In the genomic region with DNA sequence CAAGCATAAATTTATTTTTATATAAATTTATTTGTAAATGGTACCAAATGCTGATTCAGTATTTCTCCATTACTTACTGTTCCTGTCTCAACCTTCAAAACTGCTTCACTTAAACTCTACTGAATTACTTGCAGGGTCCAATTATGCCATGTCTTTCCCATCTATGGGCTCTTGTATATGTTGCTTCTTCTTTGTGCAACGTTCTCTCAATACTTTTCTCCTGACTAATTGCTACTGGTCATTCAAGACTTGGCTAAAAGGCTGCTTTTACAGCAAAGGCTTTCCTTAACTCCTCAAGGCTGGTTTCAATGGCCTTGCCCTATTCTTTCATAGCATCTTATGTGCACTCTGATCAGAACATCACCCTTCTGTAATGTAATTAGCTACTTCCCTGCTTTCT, we compare ENCODE assay signal across 22 cellular contexts.
DNase-seq lines count a peak whose midpoint lies in the region; ATAC-seq, FAIRE-seq and TF ChIP-seq lines count a peak whose summit lies in the region.
"Had no signal": no experiment of that assay in that cellular context is flagged by ENCODE, and none has a peak within 500 bp of the region (broad histone marks: within the 10 kb centered on the region; RNA-seq: fewer than 3 reads in every experiment).

No MANE protein-coding gene starts in this region.

- H3K4me2 ChIP-seq in IMR-90 (ENCODE audit: low read depth, low read length) (no peak overlapping the region), GM23338 (no peak overlapping the region)
- H3K4me2 ChIP-seq: BLaER1 treated with 17β-estradiol and CSF1 and Interleukin-3, amounts not matched to agents 10 nM and 100 nM had no signal

- H4K91ac ChIP-seq in IMR-90 (ENCODE audit: insufficient read depth, low read depth, low read length), result no peak overlapping the region

- H3K27ac ChIP-seq in IMR-90 (ENCODE audit: insufficient read depth, low read length) (no peak overlapping the region), GM23338 (ENCODE audit: low read depth) (no peak overlapping the region)
- H3K27ac ChIP-seq: BLaER1 treated with 17β-estradiol and CSF1 and Interleukin-3, amounts not matched to agents 10 nM and 100 nM had no signal

- H3K36me3 Mint-ChIP-seq in GM23338 (ENCODE audit: low read depth), result no peaks in the 10 kb centered on the region
- H3K36me3 Mint-ChIP-seq: CD4-positive, CD25-positive, alpha-beta regulatory T cell; CD8-positive, alpha-beta memory T cell had no signal

- no peak for TF ChIP-seq POLR2A in IMR-90 (IDR thresholded peaks at IDR 0.05; ENCODE audit: low read depth, low read length)

- CTCF ChIA-PET in IMR-90 (lab: Yijun Ruan, JAX), result no interaction called here

- no peaks in the 10 kb centered on the region for H3K9me1 ChIP-seq in IMR-90 (ENCODE audit: insufficient read depth, low read length)

- BruUV-seq in IMR-90 (replicated peaks; lab: Mats Ljungman, UMichigan), result no TSS peak

- no peak for DNase-seq in GM19239 (ENCODE audit: insufficient read length, low spot score)
- DNase-seq in IMR-90, result peak; percentile 61
- peak; percentile 45 for DNase-seq in fibroblast of peridontal ligament (ENCODE audit: extremely low read depth)
- no peak for DNase-seq in NCI-H526 treated with DMSO at 0.1 percent for 48 hours (lab: John Stamatoyannopoulos, UW)
- no peak for DNase-seq in amniotic stem cell (lab: John Stamatoyannopoulos, UW)
- DNase-seq in GM23338 (ENCODE audit: low spot score), result no peak
- DNase-seq: ACHN; CD4-positive, CD25-positive, alpha-beta regulatory T cell; CD8-positive, alpha-beta memory T cell; COR-L47; DMS 273 treated with DMSO at 0.1 percent for 48 hours; DMS53; DND-41; GOT3; H7; KG1 had no signal

- H2AK5ac ChIP-seq in IMR-90 (ENCODE audit: low read depth, low read length), result no peak overlapping the region

- H3K9me2 ChIP-seq in GM23338 (ENCODE audit: insufficient read depth), result no peaks in the 10 kb centered on the region

- H2BK15ac ChIP-seq in IMR-90 (ENCODE audit: low read depth, low read length), result no peak overlapping the region

- TF ChIP-seq RAD21 in IMR-90 (IDR thresholded peaks at IDR 0.05; ENCODE audit: low read length), result no peak

- in situ Hi-C loops in IMR-90 (cut with MboI; ENCODE audit: low sequenced_read_pairs), result no loop called here

- no peak overlapping the region for H3K23ac ChIP-seq in IMR-90 (ENCODE audit: low read depth, low read length)

- 33% methylated on average over 1 of the region's 1 CpG; no CpG with 5 or more reads in 1 of the 2 experiments for WGBS in IMR-90 (ENCODE audit: extremely low coverage in 2 of 2, insufficient read length in 1 of 2), 2 experiments

- no peaks in the 10 kb centered on the region; the same call in 1 of the 2 replicates for H3K27me3 ChIP-seq in IMR-90 (ENCODE audit: control insufficient read depth, insufficient read depth, low read length)
- H3K27me3 ChIP-seq in GM23338 (ENCODE audit: insufficient read depth), result no peaks in the 10 kb centered on the region
- H3K27me3 ChIP-seq: BLaER1 treated with 17β-estradiol and CSF1 and Interleukin-3, amounts not matched to agents 10 nM and 100 nM had no signal

- no peak overlapping the region for H3K9ac ChIP-seq in IMR-90 (ENCODE audit: low read depth, low read length)
- H3K9ac ChIP-seq: BLaER1 treated with 17β-estradiol and CSF1 and Interleukin-3, amounts not matched to agents 10 nM and 100 nM had no signal

- ATAC-seq in IMR-90 (ENCODE audit: low read depth), result peak; percentile 88
- no peak for ATAC-seq in GM23338
- ATAC-seq: HepG2 had no signal

- no peak overlapping the region for H2BK120ac ChIP-seq in IMR-90 (ENCODE audit: low read depth, low read length)

- POLR2A ChIA-PET in IMR-90 (lab: Charles Lee; ENCODE audit: unreplicated experiment), result no interaction called here

- no peaks in the 10 kb centered on the region for H3F3A ChIP-seq in GM23338 (replicated peaks; ENCODE audit: low read depth)

- H4K5ac ChIP-seq in IMR-90 (ENCODE audit: low read depth, low read length), result no peak overlapping the region

- no peak overlapping the region for H3K4me3 ChIP-seq in IMR-90 (ENCODE audit: insufficient read depth, low read depth, low read length)
- H3K4me3 ChIP-seq in GM23338, result no peak overlapping the region
- H3K4me3 ChIP-seq: BLaER1 treated with 17β-estradiol and CSF1 and Interleukin-3, amounts not matched to agents 10 nM and 100 nM had no signal

- no peak overlapping the region for H4K8ac ChIP-seq in IMR-90 (ENCODE audit: low read depth in 2 of 2, low read length in 2 of 2)

- dilution Hi-C loops in IMR-90 (cut with HindIII; ENCODE audit: low sequenced_read_pairs, unreplicated experiment), result no loop called here

- intact Hi-C loops in IMR-90 (cut with micrococcal nuclease), result loop anchor here (5.0 kb wide), 1 partner anchor 43 kb away; no protein-coding TSS in a partner anchor

- H3K4me1 Mint-ChIP-seq in GM23338, result peaks cover 2% of the 10 kb centered on the region; the same call in 1 of the 3 replicates
- H3K4me1 Mint-ChIP-seq: B cell; CD4-positive, CD25-positive, alpha-beta regulatory T cell; CD8-positive, alpha-beta memory T cell had no signal

- H3K79me1 ChIP-seq in IMR-90 (ENCODE audit: low read depth in 1 of 2, low read length in 2 of 2), result no peaks in the 10 kb centered on the region

- no peaks in the 10 kb centered on the region for H3K9me3 ChIP-seq in IMR-90 (ENCODE audit: control insufficient read depth, insufficient read depth, low read length)

- H2AFZ ChIP-seq in IMR-90 (replicated peaks; ENCODE audit: low read length, poor library complexity) (no peak overlapping the region), GM23338 (no peak overlapping the region)

- no peak overlapping the region for H2BK20ac ChIP-seq in IMR-90 (ENCODE audit: low read depth, low read length)

- no peak overlapping the region for H3K4me3 Mint-ChIP-seq in GM23338
- H3K4me3 Mint-ChIP-seq: B cell; CD4-positive, CD25-positive, alpha-beta regulatory T cell; CD8-positive, alpha-beta memory T cell had no signal

- H2BK5ac ChIP-seq in IMR-90 (ENCODE audit: low read depth, low read length, poor library complexity, severe bottlenecking), result no peak overlapping the region

- H3K36me3 ChIP-seq in IMR-90 (ENCODE audit: control insufficient read depth, insufficient read depth, low read length), result no peaks in the 10 kb centered on the region
- no peaks in the 10 kb centered on the region for H3K36me3 ChIP-seq in GM23338 (ENCODE audit: insufficient read depth)
- H3K36me3 ChIP-seq: BLaER1 treated with 17β-estradiol and CSF1 and Interleukin-3, amounts not matched to agents 10 nM and 100 nM had no signal

- H3K4me1 ChIP-seq in IMR-90 (ENCODE audit: control insufficient read depth, insufficient read depth, low read length) (no peaks in the 10 kb centered on the region), GM23338 (ENCODE audit: insufficient read depth) (no peaks in the 10 kb centered on the region)
- H3K4me1 ChIP-seq: BLaER1 treated with 17β-estradiol and CSF1 and Interleukin-3, amounts not matched to agents 10 nM and 100 nM had no signal

- H3K27ac Mint-ChIP-seq in GM23338, result no peak overlapping the region
- H3K27ac Mint-ChIP-seq: B cell; CD4-positive, CD25-positive, alpha-beta regulatory T cell; CD8-positive, alpha-beta memory T cell had no signal

- H2AK9ac ChIP-seq in IMR-90 (replicated peaks; ENCODE audit: low read depth, low read length, poor library complexity), result no peak overlapping the region

- no peaks in the 10 kb centered on the region for H3K27me3 Mint-ChIP-seq in GM23338 (ENCODE audit: insufficient read depth, low read depth, poor library complexity)
- H3K27me3 Mint-ChIP-seq: B cell; CD8-positive, alpha-beta memory T cell had no signal

- H3K79me2 ChIP-seq in GM23338 (replicated peaks; ENCODE audit: insufficient read depth), result no peaks in the 10 kb centered on the region

- H3K18ac ChIP-seq in IMR-90 (ENCODE audit: low read depth, low read length), result no peak overlapping the region

- H4K20me1 ChIP-seq in IMR-90 (ENCODE audit: insufficient read depth, low read length), result no peaks in the 10 kb centered on the region
- H4K20me1 ChIP-seq in GM23338 (replicated peaks; ENCODE audit: insufficient read depth), result no peaks in the 10 kb centered on the region
- H4K20me1 ChIP-seq: BLaER1 treated with 17β-estradiol and CSF1 and Interleukin-3, amounts not matched to agents 10 nM and 100 nM had no signal

- H3K14ac ChIP-seq in IMR-90 (replicated peaks; ENCODE audit: low read depth, low read length), result no peak overlapping the region

- FAIRE-seq in GM19239 (lab: Jason Lieb, UNC), result peak; percentile 74
- FAIRE-seq: A204.1, G401.6, GM12891, HepG2 had no signal

- no peaks in the 10 kb centered on the region for H3K9me3 Mint-ChIP-seq in GM23338
- H3K9me3 Mint-ChIP-seq: CD8-positive, alpha-beta memory T cell had no signal

- H3K4ac ChIP-seq in IMR-90 (ENCODE audit: low read depth, low read length), result no peak overlapping the region

- H3K56ac ChIP-seq in IMR-90 (ENCODE audit: extremely low read depth, insufficient read depth, low read length), result no peak overlapping the region

- TF ChIP-seq CTCF in IMR-90 (conservative IDR thresholded peaks at IDR 0.05; ENCODE audit: low read depth, low read length) (no peak), GM23338 (conservative IDR thresholded peaks at IDR 0.05; ENCODE audit: low read depth in 2 of 2) (no peak)

TF ChIP-seq in IMR-90, 13 proteins besides CTCF, POLR2A, EP300 and RAD21:
- TF ChIP-seq, protein P1, sequence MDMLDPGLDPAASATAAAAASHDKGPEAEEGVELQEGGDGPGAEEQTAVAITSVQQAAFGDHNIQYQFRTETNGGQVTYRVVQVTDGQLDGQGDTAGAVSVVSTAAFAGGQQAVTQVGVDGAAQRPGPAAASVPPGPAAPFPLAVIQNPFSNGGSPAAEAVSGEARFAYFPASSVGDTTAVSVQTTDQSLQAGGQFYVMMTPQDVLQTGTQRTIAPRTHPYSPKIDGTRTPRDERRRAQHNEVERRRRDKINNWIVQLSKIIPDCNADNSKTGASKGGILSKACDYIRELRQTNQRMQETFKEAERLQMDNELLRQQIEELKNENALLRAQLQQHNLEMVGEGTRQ (IDR thresholded peaks at IDR 0.05; ENCODE audit: low read depth, low read length), result no peak
- 0 out of 2 replicates have a peak, but pooled peaks have one; percentile 7 for TF ChIP-seq MAFK (IDR thresholded peaks at IDR 0.05; ENCODE audit: low read depth, low read length)

Comparison
In these comparisons a context has a peak if more than half of its experiments do, and no peak if none do; other contexts are left out.
1. DNase-seq: peak in IMR-90 (single experiment) and fibroblast of peridontal ligament (single experiment); none in GM19239 (single experiment), NCI-H526 treated with DMSO at 0.1 percent for 48 hours (single experiment), amniotic stem cell (single experiment) and GM23338 (single experiment).